ENCODE assay signal across 12 cellular contexts in genomic region chr11:44444770-44445321, GRCh38.
DNase-seq lines count a peak whose midpoint lies in the region; ATAC-seq, FAIRE-seq and TF ChIP-seq lines count a peak whose summit lies in the region.
"Had no signal": no experiment of that assay in that cellular context is flagged by ENCODE, and none has a peak within 500 bp of the region (broad histone marks: within the 10 kb centered on the region; RNA-seq: fewer than 3 reads in every experiment).

No MANE protein-coding gene starts in this region.

- peaks cover 5 to 7% of the 10 kb centered on the region in 2 donors for H3K9me3 Mint-ChIP-seq in natural killer cell

- TF ChIP-seq CTCF in kidney (IDR thresholded peaks at IDR 0.05; ENCODE audit: borderline replicate concordance, extremely low read depth, insufficient read depth) (no peak), natural killer cell (IDR thresholded peaks at IDR 0.05) (no peak)

- ATAC-seq in natural killer cell: no peak

- no peaks in the 10 kb centered on the region for H3K4me1 ChIP-seq in kidney (ENCODE audit: control insufficient read depth in 1 of 2, insufficient read depth in 1 of 2, low read depth in 1 of 2, low read length in 2 of 2)

- peaks cover 7 to 18% of the 10 kb centered on the region in 2 donors for H3K27me3 Mint-ChIP-seq in natural killer cell (ENCODE audit: low read depth in 2 of 2)

- no peak for DNase-seq in RCC 7860 (ENCODE audit: low spot score)
- DNase-seq in kidney: no peak
- no peak for DNase-seq in NCI-H524 (lab: John Stamatoyannopoulos, UW)
- no peak for DNase-seq in natural killer cell
- DNase-seq in occipital lobe (lab: John Stamatoyannopoulos, UW): no peak
- DNase-seq: Caco-2; CD8-positive, alpha-beta memory T cell; DMS53; GM23248; H7; IMR-90 had no signal

- no peaks in the 10 kb centered on the region for H3K36me3 ChIP-seq in kidney (ENCODE audit: control insufficient read depth in 1 of 2, insufficient read depth in 2 of 2, low read length in 2 of 2)

- H3K4me3 Mint-ChIP-seq in natural killer cell: no peak overlapping the region
- H3K4me3 Mint-ChIP-seq: CD8-positive, alpha-beta memory T cell had no signal

- no peaks in the 10 kb centered on the region for H3K4me1 Mint-ChIP-seq in natural killer cell
- H3K4me1 Mint-ChIP-seq: CD8-positive, alpha-beta memory T cell had no signal

- no peaks in the 10 kb centered on the region for H3K9me3 ChIP-seq in kidney (ENCODE audit: control insufficient read depth in 1 of 2, low read length in 2 of 2)
- H3K9me3 ChIP-seq: Caco-2 had no signal

- H3K9ac ChIP-seq in kidney (ENCODE audit: low read length in 2 of 2): no peak overlapping the region
- H3K9ac ChIP-seq: GM23248 had no signal

- intact Hi-C loops in kidney (cut with DNase I): no loop called here
- intact Hi-C loops in natural killer cell (cut with micrococcal nuclease): no loop called here

- no peak overlapping the region for H3K27ac Mint-ChIP-seq in natural killer cell
- H3K27ac Mint-ChIP-seq: CD8-positive, alpha-beta memory T cell had no signal

- H3K27ac ChIP-seq in kidney (ENCODE audit: low read depth in 2 of 2, low read length in 2 of 2): no peak overlapping the region
- H3K27ac ChIP-seq: GM23248 had no signal

- no peaks in the 10 kb centered on the region for H3K36me3 Mint-ChIP-seq in natural killer cell
- H3K36me3 Mint-ChIP-seq: CD8-positive, alpha-beta memory T cell had no signal

- peak; percentile 79 for FAIRE-seq in RCC 7860 (lab: Jason Lieb, UNC)
- FAIRE-seq in colon (lab: Jason Lieb, UNC): peak; percentile 94
- peak; percentile 99 for FAIRE-seq in kidney (lab: Jason Lieb, UNC)

- H3K4me3 ChIP-seq in kidney (ENCODE audit: low read length in 2 of 2): no peak overlapping the region
- H3K4me3 ChIP-seq: GM23248 had no signal
